In the genomic region with DNA sequence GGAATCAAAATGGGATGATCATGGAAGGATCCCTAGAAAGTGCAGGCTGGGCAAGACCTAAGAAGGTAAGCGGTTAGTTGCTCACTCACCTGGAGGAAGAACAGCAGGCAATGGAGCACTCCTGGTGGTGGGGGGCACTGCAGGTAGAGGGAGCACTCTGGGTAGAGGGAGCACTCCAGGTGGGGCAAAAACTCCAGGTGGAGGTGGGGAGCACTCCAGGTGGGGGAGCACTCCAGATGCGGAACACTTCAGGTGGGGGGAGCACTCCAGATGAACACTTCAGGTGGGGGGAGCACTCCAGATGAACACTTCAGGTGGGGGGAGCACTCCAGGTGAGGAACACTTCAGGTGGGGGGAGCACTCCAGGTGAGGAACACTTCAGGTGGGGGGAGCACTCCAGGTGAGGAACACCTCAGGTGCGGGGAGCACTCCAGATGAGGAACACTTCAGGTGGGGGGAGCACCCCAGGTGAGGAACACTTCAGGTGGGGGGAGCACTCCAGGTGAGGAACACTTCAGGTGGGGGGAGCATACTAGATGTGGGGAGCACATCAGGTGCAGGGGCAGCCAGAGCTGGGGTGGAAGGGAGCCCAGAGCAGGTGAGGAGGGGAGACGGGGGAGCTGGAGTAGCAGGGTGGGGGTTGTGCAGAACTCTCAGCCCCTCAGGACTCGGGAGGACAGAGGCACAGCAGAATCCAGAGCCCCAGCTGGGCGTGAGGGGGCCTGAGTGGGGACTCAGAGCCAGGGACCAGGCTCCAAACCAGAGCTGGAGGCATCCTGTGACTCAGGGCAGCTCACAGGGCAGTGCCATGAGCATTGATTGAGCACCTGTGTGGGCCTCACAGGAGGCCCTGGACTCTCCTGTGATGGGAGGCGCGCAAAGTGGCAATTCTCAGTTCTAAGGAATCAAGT, we compare ENCODE assay signal across 21 cellular contexts. TPM values are rescaled to one million over a fixed set of nuclear protein-coding genes. Genes with fewer than 3 reads are reported as not detected.
DNase-seq lines count a peak whose midpoint lies in the region; ATAC-seq, FAIRE-seq and TF ChIP-seq lines count a peak whose summit lies in the region.
"Had no signal": no experiment of that assay in that cellular context is flagged by ENCODE, and none has a peak within 500 bp of the region (broad histone marks: within the 10 kb centered on the region; RNA-seq: fewer than 3 reads in every experiment).

No MANE protein-coding gene starts in this region.

- no peak for TF ChIP-seq CTCF in D721Med (IDR thresholded peaks at IDR 0.05; ENCODE audit: insufficient read depth, missing control alignments)
- no peak for TF ChIP-seq CTCF in neural progenitor cell (IDR thresholded peaks at IDR 0.05)

- H3K4me1 Mint-ChIP-seq in activated CD4-positive, alpha-beta T cell treated with anti-CD3 and anti-CD28 coated beads for 36 hours = no peaks in the 10 kb centered on the region
- no peaks in the 10 kb centered on the region for H3K4me1 Mint-ChIP-seq in neural progenitor cell
- no peaks in the 10 kb centered on the region for H3K4me1 Mint-ChIP-seq in CD4-positive, alpha-beta memory T cell
- H3K4me1 Mint-ChIP-seq: CD14-positive monocyte, IgD-negative memory B cell had no signal

- no peaks in the 10 kb centered on the region for H3K27me3 ChIP-seq in neural progenitor cell
- no peaks in the 10 kb centered on the region for H3K27me3 ChIP-seq in CD4-positive, alpha-beta memory T cell (ENCODE audit: insufficient read depth, low read length)
- H3K27me3 ChIP-seq: Peyer's patch had no signal

- no peak overlapping the region for H2AFZ ChIP-seq in neural progenitor cell (replicated peaks)

- H3K36me3 Mint-ChIP-seq in activated CD4-positive, alpha-beta T cell treated with anti-CD3 and anti-CD28 coated beads for 36 hours (ENCODE audit: low read depth) = no peaks in the 10 kb centered on the region
- no peaks in the 10 kb centered on the region for H3K36me3 Mint-ChIP-seq in neural progenitor cell
- no peaks in the 10 kb centered on the region for H3K36me3 Mint-ChIP-seq in CD4-positive, alpha-beta memory T cell
- H3K36me3 Mint-ChIP-seq: CD14-positive monocyte had no signal

- peaks cover 4% of the 10 kb centered on the region for H3K27me3 Mint-ChIP-seq in activated CD4-positive, alpha-beta T cell treated with anti-CD3 and anti-CD28 coated beads for 36 hours
- peaks cover 2% of the 10 kb centered on the region for H3K27me3 Mint-ChIP-seq in neural progenitor cell (ENCODE audit: insufficient read depth, low read depth)
- peaks cover 0 to 1% of the 10 kb centered on the region in 2 donors for H3K27me3 Mint-ChIP-seq in CD4-positive, alpha-beta memory T cell
- H3K27me3 Mint-ChIP-seq: IgD-negative memory B cell had no signal

- no peak overlapping the region for H3K4me3 ChIP-seq in neural progenitor cell
- no peak overlapping the region for H3K4me3 ChIP-seq in CD4-positive, alpha-beta memory T cell (ENCODE audit: low read length in 2 of 2)
- H3K4me3 ChIP-seq: Peyer's patch had no signal

- intact Hi-C loops in activated CD4-positive, alpha-beta T cell treated with anti-CD3 and anti-CD28 coated beads for 36 hours (cut with DNase I, micrococcal nuclease) = no loop called here
- intact Hi-C loops in CD4-positive, alpha-beta memory T cell (cut with micrococcal nuclease) = no loop called here

- no peak overlapping the region for H3K27ac Mint-ChIP-seq in activated CD4-positive, alpha-beta T cell treated with anti-CD3 and anti-CD28 coated beads for 36 hours
- no peak overlapping the region for H3K27ac Mint-ChIP-seq in neural progenitor cell
- H3K27ac Mint-ChIP-seq in CD4-positive, alpha-beta memory T cell = no peak overlapping the region

- no peak for FAIRE-seq in D721Med (lab: Jason Lieb, UNC)
- FAIRE-seq: H54 had no signal

- H3K79me2 ChIP-seq in neural progenitor cell (ENCODE audit: low read depth) = no peaks in the 10 kb centered on the region

- H3F3A ChIP-seq in neural progenitor cell (ENCODE audit: low read depth) = no peaks in the 10 kb centered on the region

- H3K4me2 ChIP-seq in neural progenitor cell = no peak overlapping the region

- H3K9me3 ChIP-seq in neural progenitor cell (ENCODE audit: low read depth) = no peaks in the 10 kb centered on the region
- H3K9me3 ChIP-seq in CD4-positive, alpha-beta memory T cell (ENCODE audit: control insufficient read depth in 1 of 2, low read length in 2 of 2) = no peaks in the 10 kb centered on the region
- H3K9me3 ChIP-seq: Caco-2, Peyer's patch had no signal

- no peak overlapping the region for H3K9ac ChIP-seq in neural progenitor cell

- no peaks in the 10 kb centered on the region for H3K9me3 Mint-ChIP-seq in activated CD4-positive, alpha-beta T cell treated with anti-CD3 and anti-CD28 coated beads for 36 hours (ENCODE audit: low read depth)
- no peaks in the 10 kb centered on the region for H3K9me3 Mint-ChIP-seq in neural progenitor cell
- no peaks in the 10 kb centered on the region for H3K9me3 Mint-ChIP-seq in CD4-positive, alpha-beta memory T cell
- H3K9me3 Mint-ChIP-seq: IgD-negative memory B cell had no signal

- H4K20me1 ChIP-seq in neural progenitor cell (ENCODE audit: low read depth) = no peaks in the 10 kb centered on the region

- CTCF ChIA-PET in activated CD4-positive, alpha-beta T cell treated with anti-CD3 and anti-CD28 coated beads for 36 hours (lab: Charles Lee) = no interaction called here
- CTCF ChIA-PET in CD4-positive, alpha-beta memory T cell (lab: Charles Lee; ENCODE audit: partially characterized antibody) = no interaction called here

- no peaks in the 10 kb centered on the region for H3K4me1 ChIP-seq in neural progenitor cell
- H3K4me1 ChIP-seq in CD4-positive, alpha-beta memory T cell (ENCODE audit: insufficient read depth, low read length) = no peaks in the 10 kb centered on the region
- H3K4me1 ChIP-seq: Peyer's patch had no signal

- no peaks in the 10 kb centered on the region for H3K36me3 ChIP-seq in neural progenitor cell
- no peaks in the 10 kb centered on the region for H3K36me3 ChIP-seq in CD4-positive, alpha-beta memory T cell (ENCODE audit: insufficient read depth, low read length)
- H3K36me3 ChIP-seq: Peyer's patch had no signal

- POLR2A ChIA-PET in activated CD4-positive, alpha-beta T cell treated with anti-CD3 and anti-CD28 coated beads for 36 hours (lab: Charles Lee) = no interaction called here
- POLR2A ChIA-PET in CD4-positive, alpha-beta memory T cell (lab: Charles Lee; ENCODE audit: partially characterized antibody) = no interaction called here

- ATAC-seq in activated CD4-positive, alpha-beta T cell treated with anti-CD3 and anti-CD28 coated beads for 36 hours = peak; percentile 49
- no peak for ATAC-seq in GM21360 (IDR thresholded peaks at IDR 0.05; ENCODE audit: unreplicated experiment)
- ATAC-seq in GM19035 (IDR thresholded peaks at IDR 0.05; ENCODE audit: unreplicated experiment) = no peak

- no peak overlapping the region for H3K4me3 Mint-ChIP-seq in activated CD4-positive, alpha-beta T cell treated with anti-CD3 and anti-CD28 coated beads for 36 hours
- peak overlapping the region; percentile 54 for H3K4me3 Mint-ChIP-seq in neural progenitor cell
- no peak overlapping the region for H3K4me3 Mint-ChIP-seq in CD4-positive, alpha-beta memory T cell
- H3K4me3 Mint-ChIP-seq: CD14-positive monocyte, IgD-negative memory B cell had no signal

- DNase-seq in activated CD4-positive, alpha-beta T cell treated with anti-CD3 and anti-CD28 coated beads for 36 hours = no peak
- no peak for DNase-seq in activated CD4-positive, alpha-beta T cell treated with anti-CD3 and anti-CD28 coated beads for 4 hours
- DNase-seq in D721Med (ENCODE audit: insufficient read length, low spot score) (peak; percentile 31), M059J (ENCODE audit: low read depth) (peak; percentile 16), neural progenitor cell (ENCODE audit: low spot score) (no peak)
- no peak for DNase-seq in CD4-positive, alpha-beta memory T cell
- DNase-seq: 8988T; Caco-2; NCI-H1105 treated with DMSO at 0.1 percent for 48 hours; NCI-H1694; NCI-H2081 treated with DMSO at 0.1 percent for 48 hours; NCI-H510A; NCI-H748 treated with DMSO at 0.1 percent for 48 hours; NK-92 treated with Interleukin-12 subunit alpha and Interleukin-12 subunit beta, amount 100 ng/mL, for 24 hours had no signal

- H3K27ac ChIP-seq in neural progenitor cell = no peak overlapping the region
- H3K27ac ChIP-seq in CD4-positive, alpha-beta memory T cell (ENCODE audit: low read depth, low read length) = no peak overlapping the region
- H3K27ac ChIP-seq: HL-60, Peyer's patch had no signal

RNA-seq across cellular contexts. Expression of a gene that starts 37.7 kb away (rescaled TPM):
- under 1 TPM; 0.57 to 0.69 TPM for total RNA-seq in activated CD4-positive, alpha-beta T cell treated with anti-CD3 and anti-CD28 coated beads for 36 hours
- total RNA-seq in M059J (2014; rRNA removed; shearing (Covaris generic)) = 147 and 271 TPM in 2 replicates
- 12.6 and 52.2 TPM in 2 replicates for total RNA-seq in neural progenitor cell (ENCODE audit: low replicate concordance)
- 1 to 10 TPM; 5.2 to 6.0 TPM for total RNA-seq in CD4-positive, alpha-beta memory T cell
- polyA plus RNA-seq in CD4-positive, alpha-beta memory T cell = under 1 TPM in 1 of 2 donors, not detected in 1; 0.87 TPM
- polyA plus RNA-seq: IgD-negative memory B cell had no signal

Comparison
In these comparisons a context has a peak if more than half of its experiments do, and no peak if none do; other contexts are left out.
1. DNase-seq: peak in D721Med (single experiment) and M059J (single experiment); none in activated CD4-positive, alpha-beta T cell treated with anti-CD3 and anti-CD28 coated beads for 36 hours (single experiment), activated CD4-positive, alpha-beta T cell treated with anti-CD3 and anti-CD28 coated beads for 4 hours (0 of 2), neural progenitor cell (single experiment) and CD4-positive, alpha-beta memory T cell (0 of 5).